Comparison of ENCODE assay signal across 23 cellular contexts in genomic region chrX:44017726-44018125, GRCh38. TPM values are rescaled to one million over a fixed set of nuclear protein-coding genes. Genes with fewer than 3 reads are reported as not detected.
"Had no signal": no experiment of that assay in that cellular context is flagged by ENCODE, and none has a peak within 500 bp of the region (broad histone marks: within the 10 kb centered on the region; RNA-seq: fewer than 3 reads in every experiment).

No MANE protein-coding gene starts in this region.

- H3K4me3 ChIP-seq: left ventricle myocardium inferior, lung, ovary, sigmoid colon, spleen, tibial nerve had no signal

- DNase-seq: activated CD4-positive, alpha-beta T cell treated with anti-CD3 and anti-CD28 coated beads for 36 hours; activated CD4-positive, CD25-positive, alpha-beta regulatory T cell; activated CD8-positive, alpha-beta memory T cell treated with anti-CD3 and anti-CD28 coated beads, Interleukin-2, amount 10 ng/mL, durations not matched to agents 7 days and 5 days; activated CD8-positive, alpha-beta T cell treated with anti-CD3 and anti-CD28 coated beads, Interleukin-2, amount 10 ng/mL, durations not matched to agents 7 days and 5 days; activated naive CD8-positive, alpha-beta T cell treated with anti-CD3 and anti-CD28 coated beads, Interleukin-2, amount 50 U/mL, for 24 hours; activated T-cell treated with anti-CD3 and anti-CD28 coated beads, Interleukin-2, amount 50 U/mL, for 48 hours; amygdala; endodermal cell; foreskin keratinocyte; glutamatergic neuron; islet precursor cell; left ventricle myocardium inferior; naive thymus-derived CD4-positive, alpha-beta T cell; ovary; sigmoid colon; spleen; stimulated activated naive CD4-positive, alpha-beta T cell had no signal

- H3K9me3 ChIP-seq: left ventricle myocardium inferior, ovary, sigmoid colon, spleen, tibial nerve had no signal

- H3K27ac ChIP-seq: foreskin keratinocyte, left ventricle myocardium inferior, ovary, sigmoid colon, spleen, tibial nerve had no signal

- H3K27me3 ChIP-seq: foreskin keratinocyte, ovary, sigmoid colon had no signal

- H3K4me1 ChIP-seq: left ventricle myocardium inferior, sigmoid colon, tibial nerve had no signal

- H3K36me3 ChIP-seq: left ventricle myocardium inferior, ovary, sigmoid colon, spleen, tibial nerve had no signal

RNA-seq across cellular contexts. Expression of gene NDP, which starts 44.5 kb away (rescaled TPM):
- total RNA-seq: activated CD4-positive, alpha-beta T cell treated with anti-CD3 and anti-CD28 coated beads for 36 hours; activated CD8-positive, alpha-beta memory T cell treated with anti-CD3 and anti-CD28 coated beads, Interleukin-2, amount 10 ng/mL, durations not matched to agents 7 days and 5 days; activated CD8-positive, alpha-beta T cell treated with anti-CD3 and anti-CD28 coated beads, Interleukin-2, amount 10 ng/mL, durations not matched to agents 7 days and 5 days; activated T-helper 2 cell treated with anti-CD3 and anti-CD28 coated beads, Interferon-gamma antibody, Interleukin-2, Interleukin-4, amounts not matched to agents 10 μg/mL and 5 μg/mL and 100 μg/mL, durations not matched to agents 14 hours and 24 hours and 36 hours; endodermal cell; esophagus mucosa; foreskin keratinocyte; left ventricle myocardium inferior; mesenteric fat pad; naive thymus-derived CD4-positive, alpha-beta T cell; progenitor cell of endocrine pancreas had no signal
- polyA plus RNA-seq: foreskin keratinocyte; naive thymus-derived CD4-positive, alpha-beta T cell had no signal
